ENCODE assay signal across 1 cellular context in the genomic region with DNA sequence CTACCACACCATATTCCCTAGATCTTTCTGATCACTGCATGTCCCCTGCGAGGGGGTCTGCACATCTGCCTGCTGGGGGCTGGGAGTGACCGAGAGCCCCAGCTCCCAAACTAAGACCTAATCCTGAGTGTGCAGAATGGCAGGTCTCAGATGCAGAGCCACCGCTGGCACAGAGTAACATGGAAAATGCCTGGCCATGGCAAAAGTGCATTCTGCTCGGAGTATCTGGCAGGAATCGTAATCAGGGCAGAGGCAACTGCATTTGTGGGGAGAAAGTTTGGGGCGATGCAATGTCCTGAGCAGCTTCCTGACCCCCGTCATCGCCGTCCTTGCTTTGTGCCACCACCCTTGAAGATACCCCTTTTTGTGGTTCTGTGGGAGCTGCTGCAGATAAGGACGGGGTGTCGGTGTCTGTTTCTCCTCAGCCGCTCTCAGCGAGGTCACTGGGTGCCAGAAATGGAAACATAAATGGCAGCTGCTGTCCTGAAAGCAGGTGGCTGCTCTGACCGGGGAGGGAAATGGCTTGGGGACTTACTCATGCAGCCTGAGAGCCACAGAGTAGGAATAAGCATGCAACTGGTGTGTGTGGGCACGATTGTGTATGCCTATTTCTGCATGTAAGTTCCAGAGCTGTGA.
TF ChIP-seq lines count a peak whose summit lies in the region.

No MANE protein-coding gene starts in this region.

TF ChIP-seq in GM23338, 12 proteins besides CTCF, POLR2A, EP300 and RAD21 (continued from another document):
- TF ChIP-seq ZNF462 (CRISPR knock-in tag; IDR thresholded peaks at IDR 0.05): no peak
- TF ChIP-seq JUNB (IDR thresholded peaks at IDR 0.05; ENCODE audit: unreplicated experiment): no peak
TF ChIP-seq in GM23338: peak in this region for 0.
